In genomic region chr3:64240959-64241358, GRCh38 we compare ENCODE assay signal across 26 cellular contexts. TPM values are rescaled to one million over a fixed set of nuclear protein-coding genes. Genes with fewer than 3 reads are reported as not detected.
DNase-seq lines count a peak whose midpoint lies in the region; ATAC-seq, FAIRE-seq and TF ChIP-seq lines count a peak whose summit lies in the region.
"Had no signal": no experiment of that assay in that cellular context is flagged by ENCODE, and none has a peak within 500 bp of the region (broad histone marks: within the 10 kb centered on the region; RNA-seq: fewer than 3 reads in every experiment).

No MANE protein-coding gene starts in this region.

- H3K9me3 ChIP-seq in HUES48 (ENCODE audit: control insufficient read depth, insufficient read depth, low read length) (no peaks in the 10 kb centered on the region), H1 (ENCODE audit: insufficient read depth in 2 of 2, low read depth in 1 of 2, low read length in 1 of 2) (peaks cover 9 to 10% of the 10 kb centered on the region in 2 experiments; a peak in 2 of 4 replicates), subcutaneous abdominal adipose tissue (ENCODE audit: control insufficient read depth in 5 of 5, low read length in 5 of 5) (peaks cover 0 to 12% (median 8%) of the 10 kb centered on the region in 5 donors)

- H2BK20ac ChIP-seq in H1 (ENCODE audit: low read length) = no peak overlapping the region

- no peak overlapping the region for H4K5ac ChIP-seq in H1 (ENCODE audit: insufficient read length, low read depth, low read length)

- WGBS in H1 (ENCODE audit: extremely low coverage in 1 of 2, insufficient coverage in 1 of 2, insufficient read length in 1 of 2, insufficient replicate concordance in 2 of 2, low coverage in 1 of 2, low lambda C conversion rate in 2 of 2, missing lambda C conversion rate in 1 of 2), 2 experiments = 79% methylated on average over 2 of the region's 2 CpGs; no CpG with 5 or more reads in 1 of the 2 experiments

- peaks cover 0 to 1% of the 10 kb centered on the region in 2 experiments for H4K20me1 ChIP-seq in H1 (replicated peaks in 1 of 2; ENCODE audit: control insufficient read depth in 1 of 2, insufficient read depth in 2 of 2, low read length in 2 of 2)
- H4K20me1 ChIP-seq: BLaER1 had no signal

- H2BK12ac ChIP-seq in H1 (ENCODE audit: low read depth, low read length) = peak overlapping the region; percentile 41; the same call in 1 of the 2 replicates

- no peak overlapping the region for H2BK15ac ChIP-seq in H1 (ENCODE audit: low read length)

- no peak overlapping the region for H2BK5ac ChIP-seq in H1 (ENCODE audit: low read depth, low read length)

- H3K56ac ChIP-seq in H1 (replicated peaks; ENCODE audit: insufficient read length, low read depth, low read length) = no peak overlapping the region

- H3K23ac ChIP-seq in H1 (ENCODE audit: insufficient read length) = no peak overlapping the region

- H3K36me3 ChIP-seq in HUES48 (ENCODE audit: control insufficient read depth, insufficient read depth, low read length) = no peaks in the 10 kb centered on the region
- H3K36me3 ChIP-seq in H1 (ENCODE audit: control insufficient read depth in 2 of 4, insufficient read depth in 4 of 4, low read length in 3 of 4) = peaks cover 0 to 5% (median 0%) of the 10 kb centered on the region in 4 experiments; a peak in 1 of 8 replicates
- peaks cover 12 to 25% (median 21%) of the 10 kb centered on the region in 5 donors for H3K36me3 ChIP-seq in subcutaneous abdominal adipose tissue (ENCODE audit: control insufficient read depth in 5 of 5, insufficient read depth in 5 of 5, low read length in 5 of 5)
- H3K36me3 ChIP-seq: BLaER1 had no signal

- H3K14ac ChIP-seq in H1 (ENCODE audit: insufficient read length) = no peak overlapping the region

- H3K4me3 Mint-ChIP-seq in nephron = no peak overlapping the region
- H3K4me3 Mint-ChIP-seq: CD4-positive, alpha-beta T cell; GM23338; IgD-negative memory B cell had no signal

- DNase-seq in H1 (ENCODE audit: low read depth in 1 of 2, low spot score in 2 of 2) (no peak), SW 1271 (lab: John Stamatoyannopoulos, UW) (no peak)
- DNase-seq: CD4-positive, alpha-beta T cell; COR-L47; DMS 273 treated with DMSO at 0.1 percent for 48 hours; DMS79 treated with DMSO at 0.1 percent for 48 hours; HCEC 1CT; Karpas-422; MV-4-11; NCI-H1105 treated with DMSO at 0.1 percent for 48 hours; NCI-H1694; NCI-H2081; NCI-H2171; NCI-H345; NCI-H524; NCI-H774 had no signal

- CTCF ChIA-PET in H1 (lab: Charles Lee; ENCODE audit: partially characterized antibody) = interaction anchor here (0.7 to 1.9 kb wide), 9 partner anchors 10 to 223 kb away, joined by 3 to 8 read pairs (median 3); no protein-coding TSS in a partner anchor

- no peak overlapping the region for H2AK5ac ChIP-seq in H1 (ENCODE audit: low read depth, low read length)

- no peak for FAIRE-seq in H1 (lab: Jason Lieb, UNC)
- FAIRE-seq: HTR-8/SVneo had no signal

- peaks cover 10% of the 10 kb centered on the region for H3K9me3 Mint-ChIP-seq in nephron
- H3K9me3 Mint-ChIP-seq: CD4-positive, alpha-beta T cell had no signal

- peaks cover 13% of the 10 kb centered on the region for H3K4me1 ChIP-seq in HUES48 (ENCODE audit: control insufficient read depth, insufficient read depth, low read length)
- peaks cover 3 to 9% (median 4%) of the 10 kb centered on the region in 4 experiments for H3K4me1 ChIP-seq in H1 (replicated peaks in 1 of 4; ENCODE audit: control insufficient read depth in 3 of 4, insufficient read depth in 4 of 4, low read length in 3 of 4)
- H3K4me1 ChIP-seq in subcutaneous abdominal adipose tissue (ENCODE audit: control insufficient read depth in 5 of 5, insufficient read depth in 5 of 5, low read length in 5 of 5) = peaks cover 5 to 51% (median 30%) of the 10 kb centered on the region in 5 donors
- H3K4me1 ChIP-seq: BLaER1 had no signal

- H3K27ac ChIP-seq in HUES48 (ENCODE audit: low read depth, low read length) (peak overlapping the region; percentile 44), H1 (ENCODE audit: low read depth, low read length) (no peak overlapping the region), subcutaneous abdominal adipose tissue (ENCODE audit: low read depth, low read length) (peak overlapping the region; percentile 25)
- H3K27ac ChIP-seq: BLaER1 had no signal

- H3K23me2 ChIP-seq in H1 (ENCODE audit: low read depth, low read length) = no peaks in the 10 kb centered on the region; the same call in 1 of the 2 replicates

- H3K4me2 ChIP-seq in H1 (ENCODE audit: insufficient read depth in 1 of 2, low read depth in 2 of 2, low read length in 2 of 2) = no peak overlapping the region
- H3K4me2 ChIP-seq: BLaER1, GM23338 had no signal

- no peak overlapping the region for H4K91ac ChIP-seq in H1 (replicated peaks; ENCODE audit: insufficient read length, low read length)

- peaks cover 26% of the 10 kb centered on the region for H3K36me3 Mint-ChIP-seq in nephron (ENCODE audit: low read depth)
- H3K36me3 Mint-ChIP-seq: IgD-negative memory B cell had no signal

- H3K79me1 ChIP-seq in H1 (ENCODE audit: low read depth, low read length) = no peaks in the 10 kb centered on the region

- H2BK120ac ChIP-seq in H1 (replicated peaks; ENCODE audit: low read depth, low read length) = no peak overlapping the region

- no peak for TF ChIP-seq POLR2A in H1 (IDR thresholded peaks at IDR 0.05; ENCODE audit: control extremely low read depth in 1 of 2, low read depth in 2 of 2, low read length in 2 of 2)

- no peaks in the 10 kb centered on the region for H3K79me2 ChIP-seq in H1 (ENCODE audit: control insufficient read depth in 1 of 2, insufficient read depth in 2 of 2, low read length in 2 of 2)

- POLR2A ChIA-PET in H1 (lab: Charles Lee; ENCODE audit: partially characterized antibody) = interaction anchor here (1.2 kb wide), 1 partner anchor 17 kb away, joined by 3 read pairs; no protein-coding TSS in a partner anchor

- peak overlapping the region; percentile 79 to 92 (median 87) for H3K27ac Mint-ChIP-seq in nephron
- H3K27ac Mint-ChIP-seq: CD4-positive, alpha-beta T cell; GM23338; IgD-negative memory B cell had no signal

- no peak overlapping the region for H3K9ac ChIP-seq in HUES48 (ENCODE audit: low read depth, low read length)
- H3K9ac ChIP-seq in H1 (replicated peaks in 1 of 4; ENCODE audit: extremely low read depth in 1 of 4, low read depth in 3 of 4, low read length in 3 of 4) = no peak overlapping the region
- H3K9ac ChIP-seq in subcutaneous abdominal adipose tissue (ENCODE audit: low read length in 5 of 5) = no peak overlapping the region
- H3K9ac ChIP-seq: BLaER1 had no signal

- H3K4me1 Mint-ChIP-seq in nephron = peaks cover 53% of the 10 kb centered on the region
- H3K4me1 Mint-ChIP-seq: IgD-negative memory B cell had no signal

- TF ChIP-seq CTCF in H1 (IDR thresholded peaks at IDR 0.05; ENCODE audit: control extremely low read depth in 1 of 3, insufficient read depth in 1 of 3, low read depth in 1 of 3, low read length in 3 of 3) (no peak), nephron (IDR thresholded peaks at IDR 0.05; ENCODE audit: unreplicated experiment in 3 of 3) (no peak)

- ATAC-seq in HG03108 (IDR thresholded peaks at IDR 0.05; ENCODE audit: unreplicated experiment) = no peak
- ATAC-seq in GM21737 (IDR thresholded peaks at IDR 0.05; ENCODE audit: unreplicated experiment) = no peak
- ATAC-seq: GM23338, Right ventricle myocardium inferior had no signal

- H3K4ac ChIP-seq in H1 (replicated peaks; ENCODE audit: insufficient read length, low read depth, low read length) = no peak overlapping the region

- no peak overlapping the region for H4K8ac ChIP-seq in H1 (ENCODE audit: extremely low read depth, insufficient read depth, low read length)

- no peak overlapping the region for H2AFZ ChIP-seq in H1 (ENCODE audit: low read length)
- H2AFZ ChIP-seq: GM23338 had no signal

- no peak for TF ChIP-seq EP300 in H1 (IDR thresholded peaks at IDR 0.05; ENCODE audit: borderline replicate concordance in 1 of 2, low read depth in 2 of 2, low read length in 2 of 2)

- H3K27me3 ChIP-seq in HUES48 (ENCODE audit: control insufficient read depth, insufficient read depth, low read length) = no peaks in the 10 kb centered on the region
- no peaks in the 10 kb centered on the region for H3K27me3 ChIP-seq in H1 (replicated peaks in 1 of 4; ENCODE audit: control insufficient read depth in 3 of 4, extremely low read depth in 1 of 4, insufficient read depth in 3 of 4, low read length in 3 of 4)
- H3K27me3 ChIP-seq in subcutaneous abdominal adipose tissue (ENCODE audit: control insufficient read depth in 5 of 5, insufficient read depth in 4 of 5, low read length in 5 of 5) = no peaks in the 10 kb centered on the region
- H3K27me3 ChIP-seq: BLaER1 had no signal

- H3K27me3 Mint-ChIP-seq in nephron (ENCODE audit: low read depth) = no peaks in the 10 kb centered on the region

- TF ChIP-seq RAD21 in H1 (IDR thresholded peaks at IDR 0.05 in 1 of 2, conservative IDR thresholded peaks at IDR 0.05 in 1 of 2; ENCODE audit: low read depth in 2 of 2, low read length in 2 of 2) = no peak

- H3K4me3 ChIP-seq in HUES48 (ENCODE audit: low read depth, low read length) = no peak overlapping the region
- no peak overlapping the region for H3K4me3 ChIP-seq in H1 (ENCODE audit: extremely low read depth in 1 of 4, insufficient read depth in 2 of 4, low read depth in 3 of 4, low read length in 4 of 4)
- H3K4me3 ChIP-seq in subcutaneous abdominal adipose tissue (ENCODE audit: low read depth in 1 of 5, low read length in 5 of 5) = no peak overlapping the region
- H3K4me3 ChIP-seq: BLaER1, GM23338 had no signal

- H3K18ac ChIP-seq in H1 (ENCODE audit: extremely low read depth, low read length) = no peak overlapping the region

TF ChIP-seq in H1, 55 proteins besides CTCF, POLR2A, EP300 and RAD21:
- TF ChIP-seq FOSL1 (IDR thresholded peaks at IDR 0.05; ENCODE audit: insufficient read depth, low read depth, low read length) (no peak), JUN (IDR thresholded peaks at IDR 0.05; ENCODE audit: low read depth, low read length) (no peak), PHF8 (conservative IDR thresholded peaks at IDR 0.05; ENCODE audit: low read depth, low read length) (no peak), MAFK (IDR thresholded peaks at IDR 0.05; ENCODE audit: low read depth, low read length) (no peak)
TF ChIP-seq in H1: peak in this region for 0.

RNA-seq across cellular contexts. Expression of gene PRICKLE2, which starts 15.7 kb away (rescaled TPM):
- 8.0 and 8.9 TPM in 2 replicates for total RNA-seq in H1 (2021; fragmentation: NEBNext Ultra II Directional; extraction: Animal tissue kit (Norgen Biotek cat#: 25700))
- polyA plus RNA-seq in H1 (2011; rRNA removed) = 2.9 and 3.7 TPM in 2 replicates
- 2.8 TPM for polyA plus RNA-seq in H1 (2011; cell fraction: cytosol; rRNA removed)
- 5.6 TPM for polyA plus RNA-seq in H1 (2011; cell fraction: nucleus; rRNA removed)
- 2.4 to 2.9 TPM (median 2.7 TPM) in 4 replicates for polyA plus RNA-seq in H1 (2012, experiment 1 of 2)
- polyA plus RNA-seq in H1 (2012, experiment 2 of 2) = 0.22 TPM
- 1.6 TPM for polyA plus RNA-seq in H1 (2013, experiment 1 of 2)
- 1.8 TPM for polyA plus RNA-seq in H1 (2013, experiment 2 of 2)
- polyA minus RNA-seq in H1 (2011; rRNA and poly(A)+ RNA removed) = 11.8 and 13.0 TPM in 2 replicates
- 6.1 TPM for polyA minus RNA-seq in H1 (2011; cell fraction: cytosol; rRNA and poly(A)+ RNA removed)
- polyA minus RNA-seq in H1 (2011; cell fraction: nucleus; rRNA and poly(A)+ RNA removed) = 17.2 TPM
- total RNA-seq: CD4-positive, alpha-beta T cell had no signal
